7 cellular contexts compared by ENCODE assay signal in genomic region chr17:17819561-17819995, GRCh38. TPM values are rescaled to one million over a fixed set of nuclear protein-coding genes. Genes with fewer than 3 reads are reported as not detected.
DNase-seq lines count a peak whose midpoint lies in the region; ATAC-seq lines count a peak whose summit lies in the region.

No MANE protein-coding gene starts in this region.

- H3K4me1 ChIP-seq in right cardiac atrium (ENCODE audit: control insufficient read depth, insufficient read depth, low read length), result peaks cover 12% of the 10 kb centered on the region

- no peaks in the 10 kb centered on the region for H3K27me3 ChIP-seq in right cardiac atrium (ENCODE audit: control insufficient read depth, insufficient read depth)

- H3K27ac ChIP-seq in right cardiac atrium (ENCODE audit: low read length), result no peak overlapping the region

- DNase-seq in SHP77 (lab: John Stamatoyannopoulos, UW) (peak; percentile 82 to 90), right cardiac atrium (peak; percentile 78 to 85 (median 80))
- DNase-seq in activated naive CD8-positive, alpha-beta T cell treated with anti-CD3 and anti-CD28 coated beads for 36 hours, result peak; percentile 90
- DNase-seq in stimulated activated CD4-positive, alpha-beta T cell treated with anti-CD3 and anti-CD28 coated beads, Interleukin-4, amount 100 ng/mL, for 4 hours, result peak; percentile 45 to 63

- no peaks in the 10 kb centered on the region for H3K9me3 Mint-ChIP-seq in activated naive CD8-positive, alpha-beta T cell treated with anti-CD3 and anti-CD28 coated beads for 36 hours

- ATAC-seq in GM18502 (IDR thresholded peaks at IDR 0.05; ENCODE audit: poor library complexity, unreplicated experiment) (peak; percentile 54), HG02678 (IDR thresholded peaks at IDR 0.05; ENCODE audit: unreplicated experiment) (peak; percentile 48), right cardiac atrium (peak in 1 of 2 donors; percentile 5), GM19467 (IDR thresholded peaks at IDR 0.05; ENCODE audit: unreplicated experiment) (no peak)

- no peaks in the 10 kb centered on the region for H3K9me3 ChIP-seq in right cardiac atrium (ENCODE audit: control insufficient read depth, low read length)

- peak overlapping the region; percentile 81 for H3K27ac Mint-ChIP-seq in activated naive CD8-positive, alpha-beta T cell treated with anti-CD3 and anti-CD28 coated beads for 36 hours

- H3K36me3 Mint-ChIP-seq in activated naive CD8-positive, alpha-beta T cell treated with anti-CD3 and anti-CD28 coated beads for 36 hours, result peaks cover 38% of the 10 kb centered on the region

- no peak overlapping the region for H3K4me3 ChIP-seq in right cardiac atrium (ENCODE audit: low read length)

- no peaks in the 10 kb centered on the region for H3K27me3 Mint-ChIP-seq in activated naive CD8-positive, alpha-beta T cell treated with anti-CD3 and anti-CD28 coated beads for 36 hours

- H3K4me1 Mint-ChIP-seq in activated naive CD8-positive, alpha-beta T cell treated with anti-CD3 and anti-CD28 coated beads for 36 hours, result peaks cover 59% of the 10 kb centered on the region

- intact Hi-C loops in right cardiac atrium (cut with DNase I), result loop anchor here in 2 of 4 donors (10.0 kb wide), 2 partner anchors 95 to 135 kb away; partner anchors contain the start of gene RAI1 (in 1 of the 2)

- 54% methylated on average over 12 of the region's 12 CpGs for WGBS in right cardiac atrium

- peak overlapping the region; percentile 61 for H3K4me3 Mint-ChIP-seq in activated naive CD8-positive, alpha-beta T cell treated with anti-CD3 and anti-CD28 coated beads for 36 hours

RNA-seq across cellular contexts. Expression of gene SREBF1, which starts 17.2 kb away (rescaled TPM):
- 100 to 1,000 TPM; 123 to 131 TPM for total RNA-seq in activated naive CD8-positive, alpha-beta T cell treated with anti-CD3 and anti-CD28 coated beads for 36 hours
- 10 to 100 TPM; 28.7 to 41.6 (median 36.2) TPM for total RNA-seq in right cardiac atrium
- polyA plus RNA-seq in right cardiac atrium, result 45.7 TPM
